7 cellular contexts compared by ENCODE assay signal in genomic region chr6:30571085-30572077, GRCh38. TPM values are rescaled to one million over a fixed set of nuclear protein-coding genes. Genes with fewer than 3 reads are reported as not detected.
DNase-seq lines count a peak whose midpoint lies in the region; ATAC-seq lines count a peak whose summit lies in the region.

TSS of gene ABCF1 (plus strand) at chr6:30571442. CDS start at chr6:30571488, 46 bp downstream.

- ATAC-seq in GM18508 (IDR thresholded peaks at IDR 0.05; ENCODE audit: insufficient read depth, unreplicated experiment) (peak; percentile 67), HG03025 (IDR thresholded peaks at IDR 0.05; ENCODE audit: low FRiP score, unreplicated experiment) (peak; percentile 91)

- DNase-seq in NCI-H2081 (lab: John Stamatoyannopoulos, UW) (peak; percentile 96), T1000 (lab: John Stamatoyannopoulos, UW) (peak; percentile 99), astrocyte of the hippocampus (ENCODE audit: low read depth, low spot score) (peak; percentile 99), hepatic stellate cell (ENCODE audit: low spot score) (peak; percentile 97), renal cortical epithelial cell (ENCODE audit: low read depth) (peak; percentile 88)

RNA-seq across cellular contexts. Expression of gene ABCF1, which starts in this region (rescaled TPM):
- total RNA-seq in renal cortical epithelial cell: 40.1 and 77.8 TPM in 2 replicates

Comparison
In these comparisons a context has a peak if more than half of its experiments do, and no peak if none do; other contexts are left out.
1. Peak in every context shown above with its lines: DNase-seq and ATAC-seq.